Comparison of ENCODE assay signal across 19 cellular contexts in genomic region chr2:239012228-239012627, GRCh38.
A peak's percentile ranks its signal among the peaks of the same experiment; 100 is the strongest.
DNase-seq lines count a peak whose midpoint lies in the region; ATAC-seq, FAIRE-seq and TF ChIP-seq lines count a peak whose summit lies in the region.
"Had no signal": no experiment of that assay in that cellular context is flagged by ENCODE, and none has a peak within 500 bp of the region (broad histone marks: within the 10 kb centered on the region; RNA-seq: fewer than 3 reads in every experiment).

No MANE protein-coding gene starts in this region.

- no peaks in the 10 kb centered on the region for H3K79me2 ChIP-seq in HepG2 (ENCODE audit: insufficient read depth, low read length)

- peaks cover 2% of the 10 kb centered on the region; the same call in 1 of the 2 replicates for H4K20me1 ChIP-seq in HepG2 (ENCODE audit: insufficient read depth, low read length)

- no TSS peak for BruUV-seq in HepG2 (replicated peaks; lab: Mats Ljungman, UMichigan)

- no peak for FAIRE-seq in HepG2 (lab: Jason Lieb, UNC)

- H3K36me3 ChIP-seq in right lobe of liver (no peaks in the 10 kb centered on the region), HepG2 (replicated peaks in 1 of 2; ENCODE audit: control insufficient read depth in 1 of 2, insufficient read depth in 2 of 2, low read length in 2 of 2) (no peaks in the 10 kb centered on the region)

- no peaks in the 10 kb centered on the region for H3K4me1 ChIP-seq in right lobe of liver
- no peaks in the 10 kb centered on the region for H3K4me1 ChIP-seq in HepG2 (ENCODE audit: insufficient read depth, low read length)

- DNase-seq in right lobe of liver (peak in 2 of 3 donors; percentile 38 to 40), HepG2 (ENCODE audit: low spot score) (no peak), islet precursor cell (peak; percentile 30), posterior vena cava (ENCODE audit: low spot score) (peak; percentile 50), GDM1 (lab: John Stamatoyannopoulos, UW) (no peak)
- DNase-seq: ACHN, DND-41, H9, NCI-H1417, NCI-H187, NCI-H2107, NCI-H2227 treated with DMSO at 0.1 percent for 48 hours, NCI-H524, NCI-H82, OCI-M1, SHP77 treated with DMSO at 0.1 percent for 48 hours had no signal

- POLR2A ChIA-PET in HepG2 (lab: Yijun Ruan, JAX): no interaction called here

- H3K9me3 ChIP-seq in right lobe of liver (no peaks in the 10 kb centered on the region), HepG2 (ENCODE audit: low read length) (no peaks in the 10 kb centered on the region)

- H3K4me2 ChIP-seq in HepG2 (ENCODE audit: low read depth, low read length): no peak overlapping the region
- H3K4me2 ChIP-seq: KMS-11 had no signal

- H3K4me3 ChIP-seq in right lobe of liver (no peak overlapping the region), HepG2 (replicated peaks in 1 of 3; ENCODE audit: insufficient read depth in 1 of 3, low read depth in 2 of 3, low read length in 3 of 3) (no peak overlapping the region)

- no peak overlapping the region for H3K9ac ChIP-seq in HepG2 (ENCODE audit: insufficient read depth, low read depth, low read length)
- H3K9ac ChIP-seq: KMS-11 had no signal

- CTCF ChIA-PET in HepG2 (lab: Yijun Ruan, JAX; ENCODE audit: low intra/inter-chr PET ratio, low total read pairs): no interaction called here

- intact Hi-C loops in right lobe of liver (cut with DNase I): no loop called here
- intact Hi-C loops in HepG2 (cut with micrococcal nuclease; ENCODE audit: unreplicated experiment): no loop called here
- intact Hi-C loops in posterior vena cava (cut with DNase I): no loop called here

- TF ChIP-seq EP300 in HepG2 (IDR thresholded peaks at IDR 0.05; ENCODE audit: low read depth in 2 of 2, low read length in 2 of 2) (no peak), HepG2 (CRISPR knock-in tag; IDR thresholded peaks at IDR 0.05; ENCODE audit: borderline replicate concordance) (no peak)

- 70% methylated on average over 3 of the region's 9 CpGs for WGBS in right lobe of liver (ENCODE audit: insufficient coverage, low coverage, low lambda C conversion rate, missing lambda C conversion rate)
- WGBS in HepG2 (ENCODE audit: low lambda C conversion rate): 12% methylated on average over 8 of the region's 9 CpGs

- no peak overlapping the region for H2AFZ ChIP-seq in HepG2 (ENCODE audit: low read length)

- H3K27me3 ChIP-seq in right lobe of liver (no peaks in the 10 kb centered on the region), HepG2 (ENCODE audit: control insufficient read depth in 1 of 2, insufficient read depth in 2 of 2, low read length in 2 of 2) (peaks cover 16 to 86% of the 10 kb centered on the region in 2 experiments)

- H3K27ac ChIP-seq in right lobe of liver (no peak overlapping the region), HepG2 (ENCODE audit: extremely low read length, insufficient read depth, low read length) (no peak overlapping the region)
- H3K27ac ChIP-seq: KMS-11 had no signal

- no peak for ATAC-seq in right lobe of liver
- ATAC-seq in HepG2: no peak
- no peak for ATAC-seq in SK-N-SH treated with all-trans-retinoic acid at 6 μM for 48 hours
- no peak for ATAC-seq in GM18498 (IDR thresholded peaks at IDR 0.05; ENCODE audit: unreplicated experiment)

- in situ Hi-C loops in HepG2 (cut with HindIII; ENCODE audit: extremely low pct_ligation_motif_present, low pct_unique_long_range_greater_than_20kb): no loop called here

- TF ChIP-seq RAD21 in HepG2 (CRISPR knock-in tag; IDR thresholded peaks at IDR 0.05): no peak

- TF ChIP-seq CTCF in right lobe of liver (IDR thresholded peaks at IDR 0.05) (no peak), HepG2 (CRISPR knock-in tag; IDR thresholded peaks at IDR 0.05) (no peak)

- TF ChIP-seq POLR2A in right lobe of liver (IDR thresholded peaks at IDR 0.05) (no peak), HepG2 (IDR thresholded peaks at IDR 0.05; ENCODE audit: insufficient read depth in 1 of 2, low read depth in 2 of 2, low read length in 2 of 2) (no peak)

TF ChIP-seq in HepG2, 621 proteins besides CTCF, POLR2A, EP300 and RAD21 (continues in another document):
- TF ChIP-seq ZNF652 (CRISPR knock-in tag; IDR thresholded peaks at IDR 0.05; ENCODE audit: borderline replicate concordance, low read depth) (no peak), AGO2 (optimal IDR thresholded peaks at IDR 0.05; ENCODE audit: low read depth, low read length) (no peak), ZNF383 (CRISPR knock-in tag; IDR thresholded peaks at IDR 0.05; ENCODE audit: borderline replicate concordance) (no peak), EZH2 (conservative IDR thresholded peaks at IDR 0.05; ENCODE audit: low read depth, low read length) (no peak), ZSCAN12 (CRISPR knock-in tag; IDR thresholded peaks at IDR 0.05) (no peak), ZNF766 (CRISPR knock-in tag; IDR thresholded peaks at IDR 0.05; ENCODE audit: borderline replicate concordance) (no peak), ZFP36L1 (CRISPR knock-in tag; IDR thresholded peaks at IDR 0.05) (no peak), CREB3 (CRISPR knock-in tag; IDR thresholded peaks at IDR 0.05) (no peak), HMG20A (CRISPR knock-in tag; IDR thresholded peaks at IDR 0.05; ENCODE audit: borderline replicate concordance) (no peak), ZFP1 (CRISPR knock-in tag; IDR thresholded peaks at IDR 0.05) (no peak), FOXK1 (CRISPR knock-in tag; IDR thresholded peaks at IDR 0.05; ENCODE audit: borderline replicate concordance, low read depth) (no peak), TERF1 (CRISPR knock-in tag; IDR thresholded peaks at IDR 0.05) (no peak), IKZF1 (IDR thresholded peaks at IDR 0.05) (no peak)

TF ChIP-seq in SK-N-SH treated with all-trans-retinoic acid at 6 μM for 48 hours, 23 proteins besides CTCF, POLR2A, EP300 and RAD21:
- TF ChIP-seq OSR1 (CRISPR knock-in tag; IDR thresholded peaks at IDR 0.05) (no peak), TSHZ2 (CRISPR knock-in tag; IDR thresholded peaks at IDR 0.05) (no peak), ZFP3 (CRISPR knock-in tag; IDR thresholded peaks at IDR 0.05) (no peak), PPARA (CRISPR knock-in tag; IDR thresholded peaks at IDR 0.05; ENCODE audit: borderline replicate concordance) (no peak)
TF ChIP-seq in SK-N-SH treated with all-trans-retinoic acid at 6 μM for 48 hours: peak in this region for 0.

Comparison
In these comparisons a context has a peak if more than half of its experiments do, and no peak if none do; other contexts are left out.
1. DNase-seq: peak in right lobe of liver (2 of 3), islet precursor cell (single experiment) and posterior vena cava (single experiment); none in HepG2 (single experiment) and GDM1 (single experiment).